ENCODE assay signal across 12 cellular contexts in genomic region chr4:128859887-128860774, GRCh38. TPM values are rescaled to one million over a fixed set of nuclear protein-coding genes. Genes with fewer than 3 reads are reported as not detected.
DNase-seq lines count a peak whose midpoint lies in the region; ATAC-seq, FAIRE-seq and TF ChIP-seq lines count a peak whose summit lies in the region.
"Had no signal": no experiment of that assay in that cellular context is flagged by ENCODE, and none has a peak within 500 bp of the region (broad histone marks: within the 10 kb centered on the region; RNA-seq: fewer than 3 reads in every experiment).

No MANE protein-coding gene starts in this region.

- peaks cover 42% of the 10 kb centered on the region for H3K9me1 ChIP-seq in IMR-90 (ENCODE audit: insufficient read depth, low read length)

- CTCF ChIA-PET in IMR-90 (lab: Yijun Ruan, JAX), result no interaction called here

- peaks cover 4% of the 10 kb centered on the region for H3K27me3 Mint-ChIP-seq in nephron (ENCODE audit: low read depth)

- H2AK5ac ChIP-seq in IMR-90 (ENCODE audit: low read depth, low read length), result peak overlapping the region; percentile 92

- intact Hi-C loops in IMR-90 (cut with micrococcal nuclease), result loop anchor here (5.0 kb wide), 4 partner anchors 288 to 573 kb away; partner anchors contain the start of gene PGRMC2

- H2AK9ac ChIP-seq in IMR-90 (replicated peaks; ENCODE audit: low read depth, low read length, poor library complexity), result peak overlapping the region; percentile 51

- peaks cover 58 to 76% of the 10 kb centered on the region in 2 experiments for H3K79me1 ChIP-seq in IMR-90 (ENCODE audit: low read depth in 1 of 2, low read length in 2 of 2)

- peaks cover 10% of the 10 kb centered on the region; the same call in 1 of the 2 replicates for H4K20me1 ChIP-seq in IMR-90 (ENCODE audit: insufficient read depth, low read length)

- peak overlapping the region; percentile 10; the same call in 1 of the 2 replicates for H3K56ac ChIP-seq in IMR-90 (ENCODE audit: extremely low read depth, insufficient read depth, low read length)

- dilution Hi-C loops in IMR-90 (cut with HindIII; ENCODE audit: low sequenced_read_pairs, unreplicated experiment), result no loop called here

- H2BK120ac ChIP-seq in IMR-90 (ENCODE audit: low read depth, low read length), result peak overlapping the region; percentile 84

- peaks cover 56% of the 10 kb centered on the region for H3K36me3 Mint-ChIP-seq in nephron (ENCODE audit: low read depth)

- H3K14ac ChIP-seq in IMR-90 (replicated peaks; ENCODE audit: low read depth, low read length), result peak overlapping the region; percentile 72

- peak overlapping the region; percentile 97 for H2BK15ac ChIP-seq in IMR-90 (ENCODE audit: low read depth, low read length)

- TF ChIP-seq RAD21 in IMR-90 (IDR thresholded peaks at IDR 0.05; ENCODE audit: low read length), result no peak

- FAIRE-seq in small intestine (lab: Jason Lieb, UNC), result no peak
- FAIRE-seq: islet of Langerhans had no signal

- no peak overlapping the region for H3K4me3 Mint-ChIP-seq in nephron

- H4K8ac ChIP-seq in IMR-90 (ENCODE audit: low read depth in 2 of 2, low read length in 2 of 2), result peak overlapping the region; percentile 38 to 68

- POLR2A ChIA-PET in IMR-90 (lab: Charles Lee; ENCODE audit: unreplicated experiment), result no interaction called here

- no TSS peak for BruUV-seq in IMR-90 (replicated peaks; lab: Mats Ljungman, UMichigan)

- H3K36me3 ChIP-seq in IMR-90 (ENCODE audit: control insufficient read depth, insufficient read depth, low read length) (peaks cover 59% of the 10 kb centered on the region), small intestine (ENCODE audit: control insufficient read depth in 2 of 2, insufficient read depth in 2 of 2, low read length in 2 of 2) (peaks cover 4 to 29% of the 10 kb centered on the region in 2 donors)

- H3K4me3 ChIP-seq in IMR-90 (ENCODE audit: insufficient read depth, low read depth, low read length), result no peak overlapping the region
- H3K4me3 ChIP-seq in small intestine (ENCODE audit: low read depth in 1 of 2, low read length in 2 of 2), result no peak overlapping the region
- H3K4me3 ChIP-seq: coronary artery had no signal

- peak overlapping the region; percentile 14 for H3K18ac ChIP-seq in IMR-90 (ENCODE audit: low read depth, low read length)

- peak overlapping the region; percentile 70 for H4K91ac ChIP-seq in IMR-90 (ENCODE audit: insufficient read depth, low read depth, low read length)

- no peaks in the 10 kb centered on the region for H3K9me3 Mint-ChIP-seq in nephron

- in situ Hi-C loops in IMR-90 (cut with MboI; ENCODE audit: low sequenced_read_pairs), result loop anchor here (5.0 to 10.0 kb wide), 5 partner anchors 48 to 665 kb away; partner anchors contain the start of gene PGRMC2

- peak overlapping the region; percentile 14 for H3K27ac ChIP-seq in IMR-90 (ENCODE audit: insufficient read depth, low read length)
- no peak overlapping the region for H3K27ac ChIP-seq in small intestine (ENCODE audit: low read depth in 1 of 2, low read length in 1 of 2)

- peak overlapping the region; percentile 44 for H2AFZ ChIP-seq in IMR-90 (replicated peaks; ENCODE audit: low read length, poor library complexity)

- H3K4me1 ChIP-seq in IMR-90 (ENCODE audit: control insufficient read depth, insufficient read depth, low read length), result peaks cover 30% of the 10 kb centered on the region
- no peaks in the 10 kb centered on the region for H3K4me1 ChIP-seq in small intestine (ENCODE audit: control insufficient read depth in 2 of 2, insufficient read depth in 1 of 2, low read depth in 1 of 2, low read length in 1 of 2)

- H2BK5ac ChIP-seq in IMR-90 (ENCODE audit: low read depth, low read length, poor library complexity, severe bottlenecking), result peak overlapping the region; percentile 90

- peak overlapping the region; percentile 28 for H3K9ac ChIP-seq in IMR-90 (ENCODE audit: low read depth, low read length)

- peak overlapping the region; percentile 76 for H4K5ac ChIP-seq in IMR-90 (ENCODE audit: low read depth, low read length)

- H3K9me3 ChIP-seq in IMR-90 (ENCODE audit: control insufficient read depth, insufficient read depth, low read length) (no peaks in the 10 kb centered on the region), small intestine (ENCODE audit: control insufficient read depth, low read depth) (no peaks in the 10 kb centered on the region)

- no peak for TF ChIP-seq POLR2A in IMR-90 (IDR thresholded peaks at IDR 0.05; ENCODE audit: low read depth, low read length)

- peak overlapping the region; percentile 11 for H3K4me2 ChIP-seq in IMR-90 (ENCODE audit: low read depth, low read length)

- peak overlapping the region; percentile 91 for H3K4ac ChIP-seq in IMR-90 (ENCODE audit: low read depth, low read length)

- peak overlapping the region; percentile 53 for H2BK20ac ChIP-seq in IMR-90 (ENCODE audit: low read depth, low read length)

- WGBS in IMR-90 (ENCODE audit: extremely low coverage in 2 of 2, insufficient read length in 1 of 2), 2 experiments, result 60% methylated on average over 1 of the region's 6 CpGs; no CpG with 5 or more reads in 1 of the 2 experiments
- 60 to 84% (median 80%) methylated on average over 6 of the region's 6 CpGs for WGBS in small intestine, 3 donors

- H3K23ac ChIP-seq in IMR-90 (ENCODE audit: low read depth, low read length), result peak overlapping the region; percentile 64

- DNase-seq in EH (ENCODE audit: low read depth) (peak; percentile 65), IMR-90 (peak; percentile 96), dermis blood vessel endothelial cell (peak; percentile 29), small intestine (no peak), SW 1271 (lab: John Stamatoyannopoulos, UW) (no peak), NCI-H1092 treated with DMSO at 0.1 percent for 48 hours (lab: John Stamatoyannopoulos, UW) (no peak)
- DNase-seq: activated CD4-positive, alpha-beta T cell treated with anti-CD3 and anti-CD28 coated beads, Interleukin-2, amount 50 U/mL, for 48 hours; SHP77 had no signal

- TF ChIP-seq CTCF in IMR-90 (conservative IDR thresholded peaks at IDR 0.05; ENCODE audit: low read depth, low read length), result no peak
- TF ChIP-seq CTCF in nephron (IDR thresholded peaks at IDR 0.05; ENCODE audit: unreplicated experiment in 3 of 3), result no peak

- ATAC-seq in IMR-90 (ENCODE audit: low read depth) (peak; percentile 66), HG03025 (IDR thresholded peaks at IDR 0.05; ENCODE audit: low FRiP score, unreplicated experiment) (no peak)

- H3K27me3 ChIP-seq in IMR-90 (ENCODE audit: control insufficient read depth, insufficient read depth, low read length), result no peaks in the 10 kb centered on the region
- H3K27me3 ChIP-seq in small intestine (ENCODE audit: control insufficient read depth in 2 of 2, insufficient read depth in 2 of 2, low read length in 2 of 2), result no peaks in the 10 kb centered on the region

- peak overlapping the region; percentile 8 to 55 (median 42) for H3K27ac Mint-ChIP-seq in nephron

- peaks cover 62% of the 10 kb centered on the region for H3K4me1 Mint-ChIP-seq in nephron

TF ChIP-seq in IMR-90, 13 proteins besides CTCF, POLR2A, EP300 and RAD21:
- peak; percentile 78; the same call in 1 of the 2 replicates for TF ChIP-seq NFE2L2 (IDR thresholded peaks at IDR 0.05; ENCODE audit: low read depth, low read length)
- peak; percentile 78 for TF ChIP-seq RCOR1 (IDR thresholded peaks at IDR 0.05; ENCODE audit: insufficient replicate concordance, low read length)
- no peak for TF ChIP-seq USF2 (IDR thresholded peaks at IDR 0.05; ENCODE audit: low read depth, low read length)
- peak; percentile 44; the same call in 1 of the 2 replicates for TF ChIP-seq FOS (IDR thresholded peaks at IDR 0.05; ENCODE audit: low read depth, low read length)
- no peak for TF ChIP-seq ELK1 (IDR thresholded peaks at IDR 0.05; ENCODE audit: borderline replicate concordance, low read depth, low read length)
- TF ChIP-seq SMC3 (IDR thresholded peaks at IDR 0.05; ENCODE audit: low read depth, low read length), result no peak
- TF ChIP-seq MAFK (IDR thresholded peaks at IDR 0.05; ENCODE audit: low read depth, low read length), result peak; percentile 54
- TF ChIP-seq MXI1 (IDR thresholded peaks at IDR 0.05; ENCODE audit: borderline replicate concordance, low read depth, low read length), result no peak

RNA-seq across cellular contexts. Expression of gene JADE1, which starts 50.6 kb away (rescaled TPM):
- total RNA-seq in IMR-90 (2012; rRNA removed) (32.6 and 32.8 TPM in 2 replicates), dermis blood vessel endothelial cell (13.8 and 19.5 TPM in 2 replicates)
- polyA plus RNA-seq in IMR-90 (2012; rRNA removed) (12.0 and 13.8 TPM in 2 replicates), small intestine (10 to 100 TPM in 2 of 3 donors, 1 to 10 TPM in 1; 6.2 to 14.2 (median 11.2) TPM)
- 8.9 and 11.1 TPM in 2 replicates for polyA plus RNA-seq in IMR-90 (2012; cell fraction: cytosol; rRNA removed)
- 15.7 and 33.1 TPM in 2 replicates for polyA plus RNA-seq in IMR-90 (2012; cell fraction: nucleus; rRNA removed; ENCODE audit: low replicate concordance)

Comparison
In these comparisons a context has a peak if more than half of its experiments do, and no peak if none do; other contexts are left out.
1. DNase-seq: peak in EH (single experiment), IMR-90 (single experiment) and dermis blood vessel endothelial cell (single experiment); none in small intestine (single experiment), SW 1271 (0 of 2) and NCI-H1092 treated with DMSO at 0.1 percent for 48 hours (single experiment).